21 cellular contexts compared by ENCODE assay signal in the genomic region with DNA sequence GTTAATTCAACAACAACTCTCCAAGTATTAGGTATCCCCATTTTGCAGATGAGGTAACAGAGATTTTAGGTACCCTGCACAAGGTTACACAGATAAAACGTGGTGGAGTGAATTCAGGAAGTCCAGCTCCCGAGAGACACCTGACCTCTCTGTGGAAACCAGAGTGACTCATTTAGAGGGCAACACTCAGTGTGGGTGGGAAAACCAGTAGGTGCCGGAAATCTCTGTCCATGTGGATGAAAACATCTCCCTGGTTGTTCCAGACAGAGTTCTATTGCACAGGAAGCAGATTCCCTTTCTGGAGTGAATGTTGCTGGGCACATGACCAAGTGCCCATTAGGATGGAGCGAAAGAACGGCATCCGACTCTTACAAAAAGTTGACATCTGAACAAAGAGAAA.
A peak's percentile ranks its signal among the peaks of the same experiment; 100 is the strongest.
DNase-seq lines count a peak whose midpoint lies in the region; ATAC-seq, FAIRE-seq and TF ChIP-seq lines count a peak whose summit lies in the region.
"Had no signal": no experiment of that assay in that cellular context is flagged by ENCODE, and none has a peak within 500 bp of the region (broad histone marks: within the 10 kb centered on the region; RNA-seq: fewer than 3 reads in every experiment).

No MANE protein-coding gene starts in this region.

- H3K27ac ChIP-seq in GM23248 (peak overlapping the region; percentile 55), fibroblast of lung (ENCODE audit: insufficient read depth, low read length) (no peak overlapping the region)
- no peak overlapping the region for H3K27ac ChIP-seq in CD4-positive, alpha-beta memory T cell (ENCODE audit: low read depth, low read length)
- H3K27ac ChIP-seq: colonic mucosa, sigmoid colon, suprapubic skin had no signal

- no peaks in the 10 kb centered on the region for H3K4me1 Mint-ChIP-seq in CD4-positive, alpha-beta memory T cell
- H3K4me1 Mint-ChIP-seq: B cell had no signal

- H3K27me3 ChIP-seq in GM23248 (replicated peaks; ENCODE audit: insufficient read depth) (no peaks in the 10 kb centered on the region), fibroblast of lung (ENCODE audit: control insufficient read depth, insufficient read depth, low read length) (no peaks in the 10 kb centered on the region)
- no peaks in the 10 kb centered on the region for H3K27me3 ChIP-seq in CD4-positive, alpha-beta memory T cell (ENCODE audit: insufficient read depth, low read length)
- H3K27me3 ChIP-seq: colonic mucosa, sigmoid colon, suprapubic skin had no signal

- no peak for TF ChIP-seq CTCF in fibroblast of lung (conservative IDR thresholded peaks at IDR 0.05 in 1 of 2, IDR thresholded peaks at IDR 0.05 in 1 of 2; ENCODE audit: low read depth in 1 of 2, low read length in 2 of 2)

- H3K79me2 ChIP-seq in GM23248 (ENCODE audit: insufficient read depth) = peaks cover 77% of the 10 kb centered on the region
- no peaks in the 10 kb centered on the region for H3K79me2 ChIP-seq in fibroblast of lung (ENCODE audit: control insufficient read depth, insufficient read depth, low read length)

- no peaks in the 10 kb centered on the region for H3K36me3 Mint-ChIP-seq in CD4-positive, alpha-beta memory T cell

- intact Hi-C loops in CD4-positive, alpha-beta memory T cell (cut with micrococcal nuclease) = no loop called here

- no peaks in the 10 kb centered on the region for H3K9me2 ChIP-seq in GM23248 (ENCODE audit: insufficient read depth)

- H3K4me1 ChIP-seq in GM23248 (ENCODE audit: insufficient read depth) = peaks cover 39% of the 10 kb centered on the region
- no peaks in the 10 kb centered on the region for H3K4me1 ChIP-seq in fibroblast of lung (ENCODE audit: control insufficient read depth, extremely low read depth, insufficient read depth, low read length)
- H3K4me1 ChIP-seq in CD4-positive, alpha-beta memory T cell (ENCODE audit: insufficient read depth, low read length) = no peaks in the 10 kb centered on the region
- H3K4me1 ChIP-seq: colonic mucosa, sigmoid colon, suprapubic skin had no signal

- no peak overlapping the region for H2AFZ ChIP-seq in GM23248
- H2AFZ ChIP-seq in fibroblast of lung (ENCODE audit: low read length) = no peak overlapping the region

- H3K4me3 ChIP-seq in GM23248 = no peak overlapping the region
- no peak overlapping the region for H3K4me3 ChIP-seq in fibroblast of lung (replicated peaks in 1 of 4; ENCODE audit: control extremely low read depth in 1 of 4, insufficient read depth in 1 of 4, low read depth in 3 of 4, low read length in 4 of 4)
- no peak overlapping the region for H3K4me3 ChIP-seq in skeletal muscle cell (ENCODE audit: low read depth, low read length)
- no peak overlapping the region for H3K4me3 ChIP-seq in CD4-positive, alpha-beta memory T cell (ENCODE audit: low read length in 2 of 2)
- H3K4me3 ChIP-seq: colonic mucosa, sigmoid colon, suprapubic skin had no signal

- H3K4me2 ChIP-seq in GM23248 (ENCODE audit: unreplicated experiment) (peak overlapping the region; percentile 11), fibroblast of lung (ENCODE audit: extremely low read depth, insufficient read depth, low read length) (no peak overlapping the region)

- in situ Hi-C loops in GM23248 (cut with MboI) = no loop called here

- H4K20me1 ChIP-seq in GM23248 (ENCODE audit: insufficient read depth) (no peaks in the 10 kb centered on the region), fibroblast of lung (ENCODE audit: control insufficient read depth, extremely low read depth, insufficient read depth, low read length) (no peaks in the 10 kb centered on the region)

- peak; percentile 86 for DNase-seq in GM23248
- DNase-seq in RCC 7860 (ENCODE audit: low spot score) = peak; percentile 82
- DNase-seq in fibroblast of lung (ENCODE audit: low read depth in 2 of 2) = peak; percentile 13 to 87
- peak; percentile 47 for DNase-seq in skeletal muscle cell (ENCODE audit: low read depth)
- no peak for DNase-seq in activated T-cell treated with anti-CD3 and anti-CD28 coated beads, Interleukin-2, amount 50 U/mL, for 48 hours
- no peak for DNase-seq in NCI-H1694 treated with DMSO at 0.1 percent for 48 hours (lab: John Stamatoyannopoulos, UW)
- no peak for DNase-seq in CD4-positive, alpha-beta memory T cell
- DNase-seq: colonic mucosa; head of caudate nucleus; Karpas-422; midbrain; NCI-H1417 treated with DMSO at 0.1 percent for 48 hours; nucleus accumbens; Right ventricle myocardium superior; sigmoid colon; stimulated activated CD4-positive, alpha-beta T cell treated with anti-CD3 and anti-CD28 coated beads, Interleukin-4, amount 100 ng/mL, for 24 hours; stimulated activated CD8-positive, alpha-beta memory T cell treated with anti-CD3 and anti-CD28 coated beads, Interleukin-4, amount 100 ng/mL, for 48 hours had no signal

- peak; percentile 83 for FAIRE-seq in RCC 7860 (lab: Jason Lieb, UNC)

- no peak overlapping the region for H3K4me3 Mint-ChIP-seq in CD4-positive, alpha-beta memory T cell
- H3K4me3 Mint-ChIP-seq: B cell; T-helper 1 cell treated with Interleukin-12 subunit alpha and Interleukin-12 subunit beta and Interleukin-4 antibody, amounts not matched to agents 30 μg/mL and 1 μg/mL, for 36 hours had no signal

- whole genome bisulfite sequencing in GM23248 (ENCODE audit: low coverage in 1 of 2, low lambda C conversion rate in 2 of 2, missing lambda C conversion rate in 2 of 2), 2 experiments = 53 to 54% methylated on average over 6 of the region's 6 CpGs

- CTCF ChIA-PET in CD4-positive, alpha-beta memory T cell (lab: Charles Lee; ENCODE audit: partially characterized antibody) = no interaction called here

- POLR2A ChIA-PET in CD4-positive, alpha-beta memory T cell (lab: Charles Lee; ENCODE audit: partially characterized antibody) = no interaction called here

- ATAC-seq in GM21390 (IDR thresholded peaks at IDR 0.05; ENCODE audit: unreplicated experiment) = no peak

- H3K9ac ChIP-seq in GM23248 (no peak overlapping the region), fibroblast of lung (ENCODE audit: insufficient read depth, low read length) (no peak overlapping the region)

- H3K27me3 Mint-ChIP-seq in CD4-positive, alpha-beta memory T cell = peaks cover 0 to 2% of the 10 kb centered on the region in 2 donors
- H3K27me3 Mint-ChIP-seq: B cell had no signal

- peaks cover 0 to 4% (median 2%) of the 10 kb centered on the region in 8 donors for H3K9me3 Mint-ChIP-seq in CD4-positive, alpha-beta memory T cell
- H3K9me3 Mint-ChIP-seq: T-helper 1 cell treated with Interleukin-12 subunit alpha and Interleukin-12 subunit beta and Interleukin-4 antibody, amounts not matched to agents 30 μg/mL and 1 μg/mL, for 36 hours had no signal

- no peaks in the 10 kb centered on the region for H3F3A ChIP-seq in GM23248 (ENCODE audit: insufficient read depth)

- H3K9me3 ChIP-seq in GM23248 (ENCODE audit: low read depth) (no peaks in the 10 kb centered on the region), fibroblast of lung (ENCODE audit: control insufficient read depth, insufficient read depth, low read depth, low read length) (no peaks in the 10 kb centered on the region)
- no peaks in the 10 kb centered on the region for H3K9me3 ChIP-seq in CD4-positive, alpha-beta memory T cell (ENCODE audit: control insufficient read depth in 1 of 2, low read length in 2 of 2)
- H3K9me3 ChIP-seq: colonic mucosa, sigmoid colon, suprapubic skin had no signal

- H3K36me3 ChIP-seq in GM23248 (ENCODE audit: low read depth) (no peaks in the 10 kb centered on the region), fibroblast of lung (ENCODE audit: control insufficient read depth, insufficient read depth, low read length) (no peaks in the 10 kb centered on the region)
- H3K36me3 ChIP-seq in CD4-positive, alpha-beta memory T cell (ENCODE audit: insufficient read depth, low read length) = no peaks in the 10 kb centered on the region
- H3K36me3 ChIP-seq: colonic mucosa, sigmoid colon, suprapubic skin had no signal

- no peak overlapping the region for H3K27ac Mint-ChIP-seq in CD4-positive, alpha-beta memory T cell
- H3K27ac Mint-ChIP-seq: B cell; T-helper 1 cell treated with Interleukin-12 subunit alpha and Interleukin-12 subunit beta and Interleukin-4 antibody, amounts not matched to agents 30 μg/mL and 1 μg/mL, for 36 hours had no signal

Comparison
In these comparisons a context has a peak if more than half of its experiments do, and no peak if none do; other contexts are left out.
1. DNase-seq: peak in GM23248 (single experiment), RCC 7860 (single experiment), fibroblast of lung (2 of 2) and skeletal muscle cell (single experiment); none in activated T-cell treated with anti-CD3 and anti-CD28 coated beads, Interleukin-2, amount 50 U/mL, for 48 hours (0 of 2), NCI-H1694 treated with DMSO at 0.1 percent for 48 hours (single experiment) and CD4-positive, alpha-beta memory T cell (0 of 5).